16 cellular contexts compared by ENCODE assay signal in genomic region chrX:1462110-1462509, GRCh38. TPM values are rescaled to one million over a fixed set of nuclear protein-coding genes. Genes with fewer than 3 reads are reported as not detected.
DNase-seq lines count a peak whose midpoint lies in the region; ATAC-seq, FAIRE-seq and TF ChIP-seq lines count a peak whose summit lies in the region.
"Had no signal": no experiment of that assay in that cellular context is flagged by ENCODE, and none has a peak within 500 bp of the region (broad histone marks: within the 10 kb centered on the region; RNA-seq: fewer than 3 reads in every experiment).

No MANE protein-coding gene starts in this region.

- no peaks in the 10 kb centered on the region for H3K79me2 ChIP-seq in endothelial cell of umbilical vein (ENCODE audit: control insufficient read depth, insufficient read depth, low read length)

- no peaks in the 10 kb centered on the region for H3K27me3 Mint-ChIP-seq in activated CD4-positive, alpha-beta memory T cell treated with anti-CD3 and anti-CD28 coated beads for 36 hours
- peaks cover 5% of the 10 kb centered on the region for H3K27me3 Mint-ChIP-seq in endothelial cell (ENCODE audit: unreplicated experiment)

- no peak overlapping the region for H3K4me3 ChIP-seq in heart right ventricle
- H3K4me3 ChIP-seq in right cardiac atrium (ENCODE audit: low read length), result no peak overlapping the region
- no peak overlapping the region for H3K4me3 ChIP-seq in endothelial cell of umbilical vein (replicated peaks in 1 of 3; ENCODE audit: insufficient read depth in 1 of 3, low read depth in 1 of 3, low read length in 3 of 3)
- H3K4me3 ChIP-seq: thyroid gland had no signal

- H3K27ac ChIP-seq in heart right ventricle, result peak overlapping the region in 8 of 10 donors; percentile 38 to 87 (median 67)
- H3K27ac ChIP-seq in right cardiac atrium (ENCODE audit: low read length), result no peak overlapping the region
- H3K27ac ChIP-seq in endothelial cell of umbilical vein (ENCODE audit: insufficient read depth, low read depth, low read length), result no peak overlapping the region
- H3K27ac ChIP-seq: thyroid gland had no signal

- no peak overlapping the region for H2AFZ ChIP-seq in endothelial cell of umbilical vein (ENCODE audit: low read depth, low read length)

- no peak overlapping the region for H3K9ac ChIP-seq in endothelial cell of umbilical vein (replicated peaks; ENCODE audit: extremely low read depth, insufficient read depth, low read length)

- no peak for FAIRE-seq in endothelial cell of umbilical vein (lab: Jason Lieb, UNC)
- FAIRE-seq: GM12892 had no signal

- no TSS peak for BruUV-seq in endothelial cell of umbilical vein (replicated peaks; lab: Mats Ljungman, UMichigan)

- H4K20me1 ChIP-seq in endothelial cell of umbilical vein (replicated peaks; ENCODE audit: control insufficient read depth, extremely low read depth, insufficient read depth, low read length), result no peaks in the 10 kb centered on the region

- CTCF ChIA-PET in activated CD4-positive, alpha-beta memory T cell treated with anti-CD3 and anti-CD28 coated beads for 36 hours (lab: Charles Lee), result no interaction called here
- CTCF ChIA-PET in endothelial cell of umbilical vein (lab: Charles Lee), result no interaction called here

- H3K36me3 ChIP-seq in heart right ventricle, result peaks cover 0 to 21% (median 0%) of the 10 kb centered on the region in 9 donors
- H3K36me3 ChIP-seq in endothelial cell of umbilical vein (ENCODE audit: control insufficient read depth in 2 of 2, extremely low read depth in 1 of 2, insufficient read depth in 2 of 2, low read length in 2 of 2), result no peaks in the 10 kb centered on the region
- H3K36me3 ChIP-seq: thyroid gland had no signal

- intact Hi-C loops in heart right ventricle (cut with DNase I) (loop anchor here in 1 of 10 donors (2.0 kb wide), 1 partner anchor 25 kb away; no protein-coding TSS in a partner anchor), right cardiac atrium (cut with DNase I) (no loop called here), endothelial cell of umbilical vein (cut with micrococcal nuclease) (no loop called here), head of caudate nucleus (cut with DNase I) (no loop called here)
- intact Hi-C loops in activated CD4-positive, alpha-beta memory T cell treated with anti-CD3 and anti-CD28 coated beads for 36 hours (cut with micrococcal nuclease), result loop anchor here (1.0 to 5.0 kb wide), 6 partner anchors 9 to 1250 kb away; partner anchors contain the start of gene P2RY8

- H3K4me1 ChIP-seq in heart right ventricle, result peaks cover 0 to 28% (median 7%) of the 10 kb centered on the region in 9 donors
- no peaks in the 10 kb centered on the region for H3K4me1 ChIP-seq in right cardiac atrium (ENCODE audit: control insufficient read depth, insufficient read depth, low read length)
- H3K4me1 ChIP-seq in endothelial cell of umbilical vein (ENCODE audit: control insufficient read depth, extremely low read depth, insufficient read depth, low read length), result peaks cover 12% of the 10 kb centered on the region
- H3K4me1 ChIP-seq: thyroid gland had no signal

- H3K4me1 Mint-ChIP-seq in activated CD4-positive, alpha-beta memory T cell treated with anti-CD3 and anti-CD28 coated beads for 36 hours (ENCODE audit: low read depth), result peaks cover 55% of the 10 kb centered on the region
- peaks cover 55% of the 10 kb centered on the region for H3K4me1 Mint-ChIP-seq in stimulated activated effector memory CD8-positive, alpha-beta T cell treated with anti-CD3 and anti-CD28 coated beads, Interleukin-12 subunit alpha, Interleukin-12 subunit beta, amount 100 ng/mL, for 72 hours
- no peaks in the 10 kb centered on the region for H3K4me1 Mint-ChIP-seq in endothelial cell (ENCODE audit: unreplicated experiment)
- H3K4me1 Mint-ChIP-seq: endodermal cell had no signal

- H3K9me3 ChIP-seq in heart right ventricle (no peaks in the 10 kb centered on the region), right cardiac atrium (ENCODE audit: control insufficient read depth, low read length) (no peaks in the 10 kb centered on the region), endothelial cell of umbilical vein (replicated peaks; ENCODE audit: control insufficient read depth, insufficient read depth, low read length) (no peaks in the 10 kb centered on the region)
- H3K9me3 ChIP-seq: thyroid gland had no signal

- ATAC-seq in heart right ventricle (no peak), right cardiac atrium (no peak), HG03039 (IDR thresholded peaks at IDR 0.05; ENCODE audit: unreplicated experiment) (no peak)
- ATAC-seq in stimulated activated effector memory CD8-positive, alpha-beta T cell treated with anti-CD3 and anti-CD28 coated beads, Interleukin-12 subunit alpha, Interleukin-12 subunit beta, amount 100 ng/mL, for 72 hours, result no peak
- ATAC-seq: WTC11 had no signal

- no peak for TF ChIP-seq POLR2A in endothelial cell of umbilical vein (IDR thresholded peaks at IDR 0.05; ENCODE audit: low read depth, low read length)

- H3K9me3 Mint-ChIP-seq in activated CD4-positive, alpha-beta memory T cell treated with anti-CD3 and anti-CD28 coated beads for 36 hours, result no peaks in the 10 kb centered on the region
- H3K9me3 Mint-ChIP-seq in stimulated activated effector memory CD8-positive, alpha-beta T cell treated with anti-CD3 and anti-CD28 coated beads, Interleukin-12 subunit alpha, Interleukin-12 subunit beta, amount 100 ng/mL, for 72 hours, result no peaks in the 10 kb centered on the region
- no peaks in the 10 kb centered on the region for H3K9me3 Mint-ChIP-seq in endothelial cell (ENCODE audit: unreplicated experiment)
- H3K9me3 Mint-ChIP-seq: WTC11 had no signal

- no peak for TF ChIP-seq CTCF in heart right ventricle (IDR thresholded peaks at IDR 0.05)
- TF ChIP-seq CTCF in endothelial cell of umbilical vein (IDR thresholded peaks at IDR 0.05; ENCODE audit: extremely low read depth in 1 of 2, insufficient read depth in 1 of 2, low read depth in 1 of 2, low read length in 2 of 2), result no peak
- TF ChIP-seq CTCF in endothelial cell (IDR thresholded peaks at IDR 0.05; ENCODE audit: unreplicated experiment), result no peak

- dilution Hi-C loops in endothelial cell of umbilical vein (cut with MboI; ENCODE audit: extremely low pct_ligation_motif_present, low sequenced_read_pairs), result no loop called here

- POLR2A ChIA-PET in activated CD4-positive, alpha-beta memory T cell treated with anti-CD3 and anti-CD28 coated beads for 36 hours (lab: Charles Lee), result no interaction called here
- POLR2A ChIA-PET in endothelial cell of umbilical vein (lab: Charles Lee), result no interaction called here

- H3K36me3 Mint-ChIP-seq in activated CD4-positive, alpha-beta memory T cell treated with anti-CD3 and anti-CD28 coated beads for 36 hours, result peaks cover 26% of the 10 kb centered on the region
- peaks cover 57% of the 10 kb centered on the region for H3K36me3 Mint-ChIP-seq in stimulated activated effector memory CD8-positive, alpha-beta T cell treated with anti-CD3 and anti-CD28 coated beads, Interleukin-12 subunit alpha, Interleukin-12 subunit beta, amount 100 ng/mL, for 72 hours
- peaks cover 4% of the 10 kb centered on the region for H3K36me3 Mint-ChIP-seq in endothelial cell (ENCODE audit: low read depth, unreplicated experiment)
- H3K36me3 Mint-ChIP-seq: WTC11 had no signal

- peak overlapping the region; percentile 37 for H3K4me2 ChIP-seq in endothelial cell of umbilical vein (ENCODE audit: insufficient read depth, low read length)

- DNase-seq in heart right ventricle (no peak), right cardiac atrium (no peak), endothelial cell of umbilical vein (ENCODE audit: low read depth, low spot score) (no peak), endothelial cell (ENCODE audit: low spot score) (no peak), head of caudate nucleus (no peak)
- DNase-seq in activated CD4-positive, alpha-beta memory T cell treated with anti-CD3 and anti-CD28 coated beads for 36 hours, result no peak
- DNase-seq in stimulated activated effector memory CD8-positive, alpha-beta T cell treated with anti-CD3 and anti-CD28 coated beads, Interleukin-12 subunit alpha, Interleukin-12 subunit beta, amount 100 ng/mL, for 72 hours (ENCODE audit: low spot score in 2 of 2), result no peak
- DNase-seq: amygdala, cerebellar nuclear complex, endodermal cell, GF-D8, NCI-H1417, thyroid gland had no signal

- H3K4me3 Mint-ChIP-seq in activated CD4-positive, alpha-beta memory T cell treated with anti-CD3 and anti-CD28 coated beads for 36 hours, result peak overlapping the region; percentile 4
- H3K4me3 Mint-ChIP-seq in stimulated activated effector memory CD8-positive, alpha-beta T cell treated with anti-CD3 and anti-CD28 coated beads, Interleukin-12 subunit alpha, Interleukin-12 subunit beta, amount 100 ng/mL, for 72 hours, result peak overlapping the region; percentile 74
- no peak overlapping the region for H3K4me3 Mint-ChIP-seq in endothelial cell (ENCODE audit: unreplicated experiment)
- H3K4me3 Mint-ChIP-seq: endodermal cell, WTC11 had no signal

- H3K27ac Mint-ChIP-seq in activated CD4-positive, alpha-beta memory T cell treated with anti-CD3 and anti-CD28 coated beads for 36 hours, result peak overlapping the region; percentile 96
- peak overlapping the region; percentile 94 for H3K27ac Mint-ChIP-seq in stimulated activated effector memory CD8-positive, alpha-beta T cell treated with anti-CD3 and anti-CD28 coated beads, Interleukin-12 subunit alpha, Interleukin-12 subunit beta, amount 100 ng/mL, for 72 hours
- H3K27ac Mint-ChIP-seq in endothelial cell (ENCODE audit: unreplicated experiment), result no peak overlapping the region
- H3K27ac Mint-ChIP-seq: endodermal cell, WTC11 had no signal

- peaks cover 0 to 23% (median 12%) of the 10 kb centered on the region in 7 donors for H3K27me3 ChIP-seq in heart right ventricle
- H3K27me3 ChIP-seq in right cardiac atrium (ENCODE audit: control insufficient read depth, insufficient read depth), result no peaks in the 10 kb centered on the region
- peaks cover 2 to 12% of the 10 kb centered on the region in 2 experiments for H3K27me3 ChIP-seq in endothelial cell of umbilical vein (ENCODE audit: control insufficient read depth in 2 of 2, insufficient read depth in 2 of 2, low read length in 2 of 2)

- no peaks in the 10 kb centered on the region for H3K9me1 ChIP-seq in endothelial cell of umbilical vein (replicated peaks; ENCODE audit: control insufficient read depth, extremely low read depth, insufficient read depth, low read length)

RNA-seq across cellular contexts. Expression of gene ASMTL, which starts 9.4 kb away (rescaled TPM):
- total RNA-seq in heart right ventricle (10 to 100 TPM; 23.3 to 50.6 (median 38.3) TPM), right cardiac atrium (10 to 100 TPM; 30.3 to 34.4 (median 34.1) TPM), endothelial cell of umbilical vein (27.1 and 28.8 TPM in 2 replicates), endothelial cell (ENCODE audit: unreplicated experiment) (25.8 TPM)
- polyA plus RNA-seq in heart right ventricle (10 to 100 TPM; 16.6 to 40.7 TPM), right cardiac atrium (27.7 TPM), endothelial cell of umbilical vein (29.9 and 33.1 TPM in 2 replicates)
- 10 to 100 TPM; 65.2 to 67.4 TPM for total RNA-seq in activated CD4-positive, alpha-beta memory T cell treated with anti-CD3 and anti-CD28 coated beads for 36 hours
- polyA plus RNA-seq in endothelial cell of umbilical vein (2011; cell fraction: cytosol; rRNA removed), result 22.0 and 27.0 TPM in 2 replicates
- polyA plus RNA-seq in endothelial cell of umbilical vein (2011; cell fraction: nucleus; rRNA removed), result 22.1 and 24.7 TPM in 2 replicates
- 30.0 and 47.7 TPM in 2 replicates for polyA plus RNA-seq in endothelial cell of umbilical vein (2012)
- 21.4 and 21.7 TPM in 2 replicates for polyA minus RNA-seq in endothelial cell of umbilical vein
- polyA minus RNA-seq in endothelial cell of umbilical vein (2011; cell fraction: cytosol; rRNA and poly(A)+ RNA removed), result 9.5 TPM
- polyA minus RNA-seq in endothelial cell of umbilical vein (2011; cell fraction: nucleus; rRNA and poly(A)+ RNA removed), result 9.8 and 14.1 TPM in 2 replicates

Comparison
In these comparisons a context has a peak if more than half of its experiments do, and no peak if none do; other contexts are left out.
1. H3K27ac ChIP-seq: peak in heart right ventricle (8 of 10); none in right cardiac atrium (single experiment) and endothelial cell of umbilical vein (single experiment).